Comparison of ENCODE assay signal across 24 cellular contexts in the genomic region with DNA sequence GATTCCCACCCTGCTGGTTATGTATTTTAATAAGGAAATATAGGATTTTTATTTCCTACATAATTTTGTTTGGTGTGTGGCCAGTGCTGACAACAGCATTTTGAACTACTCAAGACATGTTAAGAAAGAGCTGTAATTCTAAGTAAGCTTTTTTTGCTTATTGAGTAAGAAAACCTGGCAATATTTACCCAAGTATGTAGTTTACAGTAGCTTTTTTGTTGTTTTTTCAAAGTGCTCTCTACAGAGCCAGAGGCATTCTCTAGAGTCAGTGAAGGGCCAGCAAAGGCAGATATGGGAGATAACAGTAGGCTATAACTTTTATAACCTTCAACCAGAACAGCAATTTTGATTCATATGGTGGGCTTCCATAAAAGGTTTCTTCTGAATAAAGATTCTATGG.
"Had no signal": no experiment of that assay in that cellular context is flagged by ENCODE, and none has a peak within 500 bp of the region (broad histone marks: within the 10 kb centered on the region; RNA-seq: fewer than 3 reads in every experiment).

No MANE protein-coding gene starts in this region.

- H3K9me3 Mint-ChIP-seq: central memory CD8-positive, alpha-beta T cell; immature natural killer cell; stimulated activated naive B cell treated with anti-CD40 and anti-IgM and Interleukin-4, amounts not matched to agents 10 μg/mL and 1 μg/mL and 100 μg/mL, for 72 hours had no signal

- H3K27me3 ChIP-seq: neutrophil, right lobe of liver, spleen, stomach, transverse colon had no signal

- H3K4me3 ChIP-seq: lung, psoas muscle, right lobe of liver, spleen, stomach, thoracic aorta, transverse colon had no signal

- FAIRE-seq: endometrium, frontal cortex, keratinocyte had no signal

- H3K27me3 Mint-ChIP-seq: central memory CD8-positive, alpha-beta T cell; naive thymus-derived CD4-positive, alpha-beta T cell; stimulated activated naive B cell treated with anti-CD40 and anti-IgM and Interleukin-4, amounts not matched to agents 10 μg/mL and 1 μg/mL and 100 μg/mL, for 72 hours had no signal

- H3K4me3 Mint-ChIP-seq: central memory CD8-positive, alpha-beta T cell; immature natural killer cell; naive thymus-derived CD4-positive, alpha-beta T cell; stimulated activated naive B cell treated with anti-CD40 and anti-IgM and Interleukin-4, amounts not matched to agents 10 μg/mL and 1 μg/mL and 100 μg/mL, for 72 hours had no signal

- DNase-seq: effector memory CD4-positive, alpha-beta T cell; immature natural killer cell; left ventricle myocardium superior; mesenchymal stem cell; naive thymus-derived CD4-positive, alpha-beta T cell; psoas muscle; retina; right lobe of liver; spleen; stimulated activated CD4-positive, alpha-beta T cell treated with anti-CD3 and anti-CD28 coated beads, Interleukin-15, amount 100 ng/mL, for 24 hours; stimulated activated CD4-positive, alpha-beta T cell treated with anti-CD3 and anti-CD28 coated beads, Interleukin-1b, Interleukin-23, amount 100 ng/mL, for 48 hours; stimulated activated CD4-positive, alpha-beta T cell treated with anti-CD3 and anti-CD28 coated beads, Interleukin-4, amount 100 ng/mL, for 4 hours; stimulated activated naive B cell treated with anti-CD40 and anti-IgM and Interleukin-4, amounts not matched to agents 10 μg/mL and 1 μg/mL and 100 μg/mL, for 72 hours; stomach; substantia nigra; transverse colon had no signal

- H3K27ac ChIP-seq: neutrophil, psoas muscle, right lobe of liver, spleen, stomach, thoracic aorta had no signal

- H3K4me1 Mint-ChIP-seq: central memory CD8-positive, alpha-beta T cell had no signal

- H3K9me3 ChIP-seq: neutrophil, psoas muscle, right lobe of liver, stomach, thoracic aorta, transverse colon had no signal

- H3K36me3 ChIP-seq: neutrophil, right lobe of liver, thoracic aorta, transverse colon had no signal

- H3K27ac Mint-ChIP-seq: immature natural killer cell; naive thymus-derived CD4-positive, alpha-beta T cell; stimulated activated naive B cell treated with anti-CD40 and anti-IgM and Interleukin-4, amounts not matched to agents 10 μg/mL and 1 μg/mL and 100 μg/mL, for 72 hours had no signal

- H3K4me1 ChIP-seq: psoas muscle, spleen had no signal

- ATAC-seq: esophagus mucosa; left ventricle myocardium superior; naive thymus-derived CD4-positive, alpha-beta T cell; psoas muscle; stimulated activated naive B cell treated with anti-CD40 and anti-IgM and Interleukin-4, amounts not matched to agents 10 μg/mL and 1 μg/mL and 100 μg/mL, for 72 hours had no signal
